Comparison of ENCODE assay signal across 21 cellular contexts in the genomic region with DNA sequence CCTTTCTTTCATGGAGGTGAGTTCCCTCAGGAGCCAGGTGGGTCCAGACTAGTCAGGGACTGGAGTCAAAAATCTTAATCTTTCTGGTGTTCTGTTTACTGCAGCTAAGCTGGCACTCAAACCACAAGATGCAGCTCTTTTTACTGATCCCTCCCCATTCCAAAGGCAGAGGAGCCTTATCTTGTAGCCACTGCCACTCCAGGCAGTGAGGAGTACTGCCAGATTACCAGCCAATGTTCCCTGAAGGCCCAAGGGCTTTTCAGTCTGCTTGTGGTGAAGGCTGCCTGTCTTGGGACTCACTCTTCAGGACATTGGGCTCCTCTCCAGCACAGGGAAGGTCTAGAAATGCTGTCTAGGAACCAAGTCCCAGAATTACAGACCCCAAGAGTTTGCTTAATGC.
"Had no signal": no experiment of that assay in that cellular context is flagged by ENCODE, and none has a peak within 500 bp of the region (broad histone marks: within the 10 kb centered on the region; RNA-seq: fewer than 3 reads in every experiment).

No MANE protein-coding gene starts in this region.

- H3K4me1 ChIP-seq: colonic mucosa, right atrium auricular region, sigmoid colon, stomach had no signal

- ATAC-seq: left lobe of liver, natural killer cell had no signal

- H3K36me3 ChIP-seq: colonic mucosa, ovary, right atrium auricular region, sigmoid colon, stomach had no signal

- FAIRE-seq: endothelial cell of umbilical vein, islet of Langerhans had no signal

- H3K27ac ChIP-seq: colonic mucosa, hepatocyte, ovary, right atrium auricular region, sigmoid colon, skin epidermis, stomach had no signal

- H3K36me3 Mint-ChIP-seq: mesothelial cell of epicardium had no signal

- H3K4me1 Mint-ChIP-seq: mesothelial cell of epicardium, natural killer cell had no signal

- H2AFZ ChIP-seq: hepatocyte had no signal

- H3K27me3 ChIP-seq: colonic mucosa, hepatocyte, ovary, right atrium auricular region, sigmoid colon, stomach had no signal

- H3K4me2 ChIP-seq: hepatocyte had no signal

- H3K9me3 ChIP-seq: colonic mucosa, ovary, right atrium auricular region had no signal

- H3K4me3 ChIP-seq: colonic mucosa, hepatocyte, ovary, right atrium auricular region, sigmoid colon, skin epidermis, stomach had no signal

- H3K27ac Mint-ChIP-seq: mesothelial cell of epicardium, natural killer cell had no signal

- DNase-seq: colonic mucosa; dermis blood vessel endothelial cell; erythroblast; foreskin melanocyte; head of caudate nucleus; kidney glomerular epithelial cell; natural killer cell; ovary; sigmoid colon; stimulated activated CD4-positive, alpha-beta T cell treated with anti-CD3 and anti-CD28 coated beads, Interleukin-12 subunit alpha, Interleukin-12 subunit beta, amount 100 ng/mL, for 4 hours; stimulated activated naive CD4-positive, alpha-beta T cell; stomach; trophoblast cell had no signal

- H3K79me2 ChIP-seq: hepatocyte had no signal

- H3K4me3 Mint-ChIP-seq: mesothelial cell of epicardium, natural killer cell, neural crest cell had no signal
